ENCODE assay signal across 10 cellular contexts in the genomic region with DNA sequence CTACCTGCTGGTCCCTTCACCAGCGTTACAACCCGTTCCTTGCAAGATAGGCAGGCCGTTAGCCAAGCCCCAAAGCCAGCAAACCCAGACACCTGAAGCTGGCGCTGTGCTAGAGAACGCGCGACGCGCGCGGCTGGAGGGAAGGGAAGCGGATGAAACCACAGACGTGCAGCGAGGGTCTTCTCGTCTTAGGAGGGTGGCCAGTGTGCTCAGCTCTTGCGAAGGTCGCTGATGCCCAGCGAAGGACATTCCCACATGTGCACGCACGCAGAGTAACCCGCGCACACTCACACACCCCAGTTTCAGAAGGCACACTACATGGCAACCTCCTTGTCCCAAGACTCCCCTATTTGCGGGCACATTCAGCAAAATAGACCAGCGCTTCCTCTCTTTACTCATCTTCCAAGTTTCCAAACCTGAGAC. TPM values are rescaled to one million over a fixed set of nuclear protein-coding genes. Genes with fewer than 3 reads are reported as not detected.
DNase-seq lines count a peak whose midpoint lies in the region; ATAC-seq and TF ChIP-seq lines count a peak whose summit lies in the region.
"Had no signal": no experiment of that assay in that cellular context is flagged by ENCODE, and none has a peak within 500 bp of the region (broad histone marks: within the 10 kb centered on the region; RNA-seq: fewer than 3 reads in every experiment).

No MANE protein-coding gene starts in this region.

- H3K36me3 ChIP-seq in ACC112 (ENCODE audit: insufficient read depth, low read length) (no peaks in the 10 kb centered on the region), HUES6 (ENCODE audit: control insufficient read depth, insufficient read depth, low read length) (no peaks in the 10 kb centered on the region), esophagus (ENCODE audit: control insufficient read depth in 2 of 2, insufficient read depth in 2 of 2, low read length in 1 of 2) (no peaks in the 10 kb centered on the region)

- peak; percentile 38 for DNase-seq in nephron progenitor cell
- DNase-seq in stimulated activated CD8-positive, alpha-beta memory T cell treated with anti-CD3 and anti-CD28 coated beads, Interleukin-4, amount 100 ng/mL, for 48 hours: no peak
- no peak for DNase-seq in activated gamma-delta T cell treated with Interleukin-2 at 50 U/mL for 16 hours
- DNase-seq in KBM-7: no peak
- DNase-seq: activated B cell treated with CpG ODN at 0.5 μM for 24 hours had no signal

- no peaks in the 10 kb centered on the region for H3K9me3 Mint-ChIP-seq in nephron progenitor cell
- H3K9me3 Mint-ChIP-seq: activated B cell treated with CpG ODN at 0.5 μM for 24 hours had no signal

- in situ Hi-C loops in KBM-7 (cut with MboI; ENCODE audit: low pct_unique_long_range_greater_than_20kb, low sequenced_read_pairs): no loop called here

- H3K4me3 Mint-ChIP-seq in nephron progenitor cell: peak overlapping the region; percentile 83

- TF ChIP-seq CTCF in nephron progenitor cell (IDR thresholded peaks at IDR 0.05): no peak

- H3K4me1 Mint-ChIP-seq in nephron progenitor cell: peaks cover 26% of the 10 kb centered on the region

- peak overlapping the region; percentile 19 for H2AFZ ChIP-seq in ACC112 (ENCODE audit: low read length, unreplicated experiment)

- no peak overlapping the region for H3K27ac ChIP-seq in ACC112 (ENCODE audit: low read depth, low read length)
- H3K27ac ChIP-seq in HUES6 (ENCODE audit: low read depth, low read length): no peak overlapping the region
- H3K27ac ChIP-seq in esophagus (ENCODE audit: low read depth in 2 of 2, low read length in 1 of 2): no peak overlapping the region
- H3K27ac ChIP-seq: epithelial cell of prostate had no signal

- no peak for ATAC-seq in HG02759 (IDR thresholded peaks at IDR 0.05; ENCODE audit: unreplicated experiment)

- H3K4me1 ChIP-seq in ACC112 (ENCODE audit: control insufficient read depth, insufficient read depth, low read length, unreplicated experiment): no peaks in the 10 kb centered on the region
- H3K4me1 ChIP-seq in HUES6 (ENCODE audit: control insufficient read depth, insufficient read depth, low read length): peaks cover 3% of the 10 kb centered on the region; the same call in 1 of the 2 replicates
- peaks cover 6 to 10% of the 10 kb centered on the region in 2 donors for H3K4me1 ChIP-seq in esophagus (ENCODE audit: control insufficient read depth in 2 of 2, insufficient read depth in 2 of 2, low read length in 1 of 2)

- H3K79me2 ChIP-seq in ACC112 (ENCODE audit: control insufficient read depth, insufficient read depth, low read length, unreplicated experiment): no peaks in the 10 kb centered on the region

- no peak overlapping the region for H3K27ac Mint-ChIP-seq in nephron progenitor cell
- H3K27ac Mint-ChIP-seq: activated B cell treated with CpG ODN at 0.5 μM for 24 hours had no signal

- H3K9me3 ChIP-seq in HUES6 (ENCODE audit: control insufficient read depth, insufficient read depth, low read depth, low read length) (no peaks in the 10 kb centered on the region), esophagus (ENCODE audit: control insufficient read depth in 2 of 2, insufficient read depth in 1 of 2, low read depth in 1 of 2, low read length in 1 of 2) (no peaks in the 10 kb centered on the region)

- H3K27me3 ChIP-seq in ACC112 (ENCODE audit: insufficient read depth, low read length): no peaks in the 10 kb centered on the region
- H3K27me3 ChIP-seq in HUES6 (ENCODE audit: control insufficient read depth, insufficient read depth, low read length): peaks cover 60% of the 10 kb centered on the region
- peaks cover 0 to 5% of the 10 kb centered on the region in 2 donors for H3K27me3 ChIP-seq in esophagus (ENCODE audit: control insufficient read depth in 1 of 2, insufficient read depth in 2 of 2, low read length in 2 of 2)

- peaks cover 69% of the 10 kb centered on the region for H3K27me3 Mint-ChIP-seq in nephron progenitor cell (ENCODE audit: low read depth, poor library complexity)

- H3K4me3 ChIP-seq in ACC112 (ENCODE audit: low read depth, low read length) (peak overlapping the region; percentile 80), HUES6 (ENCODE audit: low read depth, low read length) (peak overlapping the region; percentile 80), esophagus (ENCODE audit: low read depth in 1 of 2, low read length in 2 of 2) (peak overlapping the region; percentile 37 to 44)

- 7 to 10% methylated on average over 24 of the region's 24 CpGs for WGBS in esophagus, 2 donors

- no peaks in the 10 kb centered on the region for H3K36me3 Mint-ChIP-seq in nephron progenitor cell (ENCODE audit: low read depth)

- no peak overlapping the region for H3K9ac ChIP-seq in HUES6 (ENCODE audit: low read length)

RNA-seq across cellular contexts. Expression of gene TMEM26, which starts 0.9 kb away (rescaled TPM):
- under 1 TPM; 0.02 to 0.08 TPM for polyA plus RNA-seq in esophagus
